Comparison of ENCODE assay signal across 17 cellular contexts in genomic region chrX:12686324-12686723, GRCh38.
A peak's percentile ranks its signal among the peaks of the same experiment; 100 is the strongest.
DNase-seq lines count a peak whose midpoint lies in the region; ATAC-seq and TF ChIP-seq lines count a peak whose summit lies in the region.
"Had no signal": no experiment of that assay in that cellular context is flagged by ENCODE, and none has a peak within 500 bp of the region (broad histone marks: within the 10 kb centered on the region; RNA-seq: fewer than 3 reads in every experiment).

No MANE protein-coding gene starts in this region.

- ATAC-seq in HG03520 (IDR thresholded peaks at IDR 0.05; ENCODE audit: unreplicated experiment) (no peak), GM18867 (IDR thresholded peaks at IDR 0.05; ENCODE audit: unreplicated experiment) (no peak)

- DNase-seq in NCI-H146 (lab: John Stamatoyannopoulos, UW): peak; percentile 56
- DNase-seq in NCI-H146 treated with DMSO at 0.1 percent for 48 hours (lab: John Stamatoyannopoulos, UW; ENCODE audit: unreplicated experiment): no peak
- peak; percentile 65 for DNase-seq in COR-L47 (lab: John Stamatoyannopoulos, UW)
- DNase-seq in NCI-H524 (lab: John Stamatoyannopoulos, UW): peak; percentile 11 to 62
- DNase-seq in epithelial cell of esophagus (ENCODE audit: low read depth): peak; percentile 4
- DNase-seq in DMS153 treated with DMSO at 0.1 percent for 48 hours (lab: John Stamatoyannopoulos, UW; ENCODE audit: unreplicated experiment): no peak
- DNase-seq: ACHN; Calu3; CD4-positive, CD25-positive, alpha-beta regulatory T cell; DMS153; DND-41; GDM1; GOT3 had no signal

- no peak for TF ChIP-seq CTCF in epithelial cell of esophagus (IDR thresholded peaks at IDR 0.05; ENCODE audit: insufficient read depth, low read depth, low read length, missing control alignments)

- H3K4me3 ChIP-seq in epithelial cell of esophagus (ENCODE audit: low read length): no peak overlapping the region
- H3K4me3 ChIP-seq: BLaER1 treated with 17β-estradiol and CSF1 and Interleukin-3, amounts not matched to agents 10 nM and 100 nM; HAP-1 had no signal

Comparison
In these comparisons a context has a peak if more than half of its experiments do, and no peak if none do; other contexts are left out.
1. DNase-seq: peak in NCI-H146 (single experiment), COR-L47 (single experiment), NCI-H524 (2 of 2) and epithelial cell of esophagus (single experiment); none in NCI-H146 treated with DMSO at 0.1 percent for 48 hours (single experiment) and DMS153 treated with DMSO at 0.1 percent for 48 hours (single experiment).